Comparison of ENCODE assay signal across 37 cellular contexts in genomic region chr13:22871248-22871647, GRCh38.
"Had no signal": no experiment of that assay in that cellular context is flagged by ENCODE, and none has a peak within 500 bp of the region (broad histone marks: within the 10 kb centered on the region; RNA-seq: fewer than 3 reads in every experiment).

No MANE protein-coding gene starts in this region.

- H3K36me3 ChIP-seq: adrenal gland, ascending aorta, brain microvascular endothelial cell, breast epithelium, cardiac muscle cell had no signal

- H3K27me3 ChIP-seq: adrenal gland, ascending aorta, body of pancreas, brain microvascular endothelial cell, breast epithelium, cardiac muscle cell had no signal

- H3K4me1 Mint-ChIP-seq: activated naive CD4-positive, alpha-beta T cell treated with anti-CD3 and anti-CD28 coated beads, Interleukin-2, amount 10 ng/mL, durations not matched to agents 7 days and 5 days; activated naive CD4-positive, alpha-beta T cell treated with anti-CD3 and anti-CD28 coated beads, Interleukin-2, amount 50 U/mL, for 24 hours; activated naive CD8-positive, alpha-beta T cell treated with anti-CD3 and anti-CD28 coated beads for 36 hours; activated naive CD8-positive, alpha-beta T cell treated with anti-CD3 and anti-CD28 coated beads, Interleukin-2, amount 10 ng/mL, durations not matched to agents 7 days and 5 days; activated T-helper 17 cell treated with anti-CD3 and anti-CD28 coated beads, Interleukin-2, amount 50 U/mL, for 72 hours; brain; central memory CD8-positive, alpha-beta T cell had no signal

- H3K4me3 Mint-ChIP-seq: activated naive CD4-positive, alpha-beta T cell treated with anti-CD3 and anti-CD28 coated beads for 36 hours; activated naive CD4-positive, alpha-beta T cell treated with anti-CD3 and anti-CD28 coated beads, Interleukin-2, amount 10 ng/mL, durations not matched to agents 7 days and 5 days; activated naive CD4-positive, alpha-beta T cell treated with anti-CD3 and anti-CD28 coated beads, Interleukin-2, amount 50 U/mL, for 24 hours; activated naive CD8-positive, alpha-beta T cell; activated naive CD8-positive, alpha-beta T cell treated with anti-CD3 and anti-CD28 coated beads for 36 hours; activated naive CD8-positive, alpha-beta T cell treated with anti-CD3 and anti-CD28 coated beads, Interleukin-2, amount 10 ng/mL, durations not matched to agents 7 days and 5 days; activated naive CD8-positive, alpha-beta T cell treated with anti-CD3 and anti-CD28 coated beads, Interleukin-2, amount 50 U/mL, for 24 hours; activated T-cell treated with anti-CD3 and anti-CD28 coated beads, Interleukin-2, amount 50 U/mL, for 24 hours; activated T-cell treated with anti-CD3 and anti-CD28 coated beads, Interleukin-2, amount 50 U/mL, for 4 hours; activated T-cell treated with anti-CD3 and anti-CD28 coated beads, Interleukin-2, amount 50 U/mL, for 72 hours; activated T-helper 1 cell treated with anti-CD3 and anti-CD28 coated beads, Interleukin-12 subunit alpha, Interleukin-12 subunit beta, Interleukin-2, Interleukin-4 antibody, amounts not matched to agents 30 ng/mL and 10 ng/mL and 1 ng/mL, durations not matched to agents 14 hours and 24 hours and 36 hours; activated T-helper 17 cell treated with anti-CD3 and anti-CD28 coated beads, Interleukin-2, amount 50 U/mL, for 72 hours; brain; central memory CD8-positive, alpha-beta T cell had no signal

- H3K4me3 ChIP-seq: adrenal gland, ascending aorta, body of pancreas, breast epithelium, cardiac muscle cell had no signal

- H3K9me3 ChIP-seq: adrenal gland, ascending aorta, body of pancreas had no signal

- DNase-seq: activated effector memory CD4-positive, alpha-beta T cell treated with anti-CD3 and anti-CD28 coated beads, Interleukin-2, amount 50 U/mL, for 16 hours; activated effector memory CD4-positive, alpha-beta T cell treated with Interleukin-2 at 50 U/mL for 16 hours; activated gamma-delta T cell; activated gamma-delta T cell treated with Interleukin-2 at 50 U/mL for 16 hours; activated naive CD4-positive, alpha-beta T cell; activated naive CD4-positive, alpha-beta T cell treated with anti-CD3 and anti-CD28 coated beads for 36 hours; activated naive CD4-positive, alpha-beta T cell treated with anti-CD3 and anti-CD28 coated beads, Interleukin-2, amount 10 ng/mL, durations not matched to agents 7 days and 5 days; activated naive CD4-positive, alpha-beta T cell treated with anti-CD3 and anti-CD28 coated beads, Interleukin-2, amount 50 U/mL, for 16 hours; activated naive CD4-positive, alpha-beta T cell treated with Interleukin-2 at 50 U/mL for 16 hours; activated naive CD8-positive, alpha-beta T cell treated with anti-CD3 and anti-CD28 coated beads for 36 hours; activated naive CD8-positive, alpha-beta T cell treated with anti-CD3 and anti-CD28 coated beads, Interleukin-2, amount 10 ng/mL, durations not matched to agents 7 days and 5 days; activated naive CD8-positive, alpha-beta T cell treated with anti-CD3 and anti-CD28 coated beads, Interleukin-2, amount 50 U/mL, for 24 hours; activated T-cell treated with anti-CD3 and anti-CD28 coated beads, Interleukin-2, amount 50 U/mL, for 1 hour; activated T-cell treated with anti-CD3 and anti-CD28 coated beads, Interleukin-2, amount 50 U/mL, for 24 hours; activated T-cell treated with anti-CD3 and anti-CD28 coated beads, Interleukin-2, amount 50 U/mL, for 4 hours; activated T-cell treated with anti-CD3 and anti-CD28 coated beads, Interleukin-2, amount 50 U/mL, for 48 hours; activated T-cell treated with anti-CD3 and anti-CD28 coated beads, Interleukin-2, amount 50 U/mL, for 72 hours; adrenal gland; amniotic stem cell; amygdala; anterior cingulate cortex; body of pancreas; brain microvascular endothelial cell; caudate nucleus; central memory CD4-positive, alpha-beta T cell; cerebellar nuclear complex had no signal

- H3K27ac ChIP-seq: adrenal gland, ascending aorta, body of pancreas, brain microvascular endothelial cell, breast epithelium, cardiac muscle cell had no signal

- H3K4me1 ChIP-seq: adrenal gland, ascending aorta, body of pancreas, breast epithelium had no signal

- H3K36me3 Mint-ChIP-seq: activated naive CD4-positive, alpha-beta T cell treated with anti-CD3 and anti-CD28 coated beads, Interleukin-2, amount 10 ng/mL, durations not matched to agents 7 days and 5 days; activated naive CD4-positive, alpha-beta T cell treated with anti-CD3 and anti-CD28 coated beads, Interleukin-2, amount 50 U/mL, for 24 hours; activated naive CD8-positive, alpha-beta T cell treated with anti-CD3 and anti-CD28 coated beads for 36 hours; activated naive CD8-positive, alpha-beta T cell treated with anti-CD3 and anti-CD28 coated beads, Interleukin-2, amount 10 ng/mL, durations not matched to agents 7 days and 5 days had no signal

- H3K27me3 Mint-ChIP-seq: activated naive CD4-positive, alpha-beta T cell treated with anti-CD3 and anti-CD28 coated beads, Interleukin-2, amount 10 ng/mL, durations not matched to agents 7 days and 5 days; activated naive CD4-positive, alpha-beta T cell treated with anti-CD3 and anti-CD28 coated beads, Interleukin-2, amount 50 U/mL, for 24 hours; activated naive CD8-positive, alpha-beta T cell treated with anti-CD3 and anti-CD28 coated beads, Interleukin-2, amount 10 ng/mL, durations not matched to agents 7 days and 5 days; brain; central memory CD8-positive, alpha-beta T cell had no signal

- H3K27ac Mint-ChIP-seq: activated naive CD4-positive, alpha-beta T cell treated with anti-CD3 and anti-CD28 coated beads for 36 hours; activated naive CD4-positive, alpha-beta T cell treated with anti-CD3 and anti-CD28 coated beads, Interleukin-2, amount 10 ng/mL, durations not matched to agents 7 days and 5 days; activated naive CD4-positive, alpha-beta T cell treated with anti-CD3 and anti-CD28 coated beads, Interleukin-2, amount 50 U/mL, for 24 hours; activated naive CD4-positive, alpha-beta T cell treated with anti-CD3 and anti-CD28 coated beads, Interleukin-2, amount 50 U/mL, for 72 hours; activated naive CD8-positive, alpha-beta T cell; activated naive CD8-positive, alpha-beta T cell treated with anti-CD3 and anti-CD28 coated beads for 36 hours; activated naive CD8-positive, alpha-beta T cell treated with anti-CD3 and anti-CD28 coated beads, Interleukin-2, amount 10 ng/mL, durations not matched to agents 7 days and 5 days; activated naive CD8-positive, alpha-beta T cell treated with anti-CD3 and anti-CD28 coated beads, Interleukin-2, amount 50 U/mL, for 24 hours; activated T-cell treated with anti-CD3 and anti-CD28 coated beads, Interleukin-2, amount 50 U/mL, for 24 hours; activated T-cell treated with anti-CD3 and anti-CD28 coated beads, Interleukin-2, amount 50 U/mL, for 72 hours; activated T-helper 1 cell treated with anti-CD3 and anti-CD28 coated beads, Interleukin-12 subunit alpha, Interleukin-12 subunit beta, Interleukin-2, Interleukin-4 antibody, amounts not matched to agents 30 ng/mL and 10 ng/mL and 1 ng/mL, durations not matched to agents 14 hours and 24 hours and 36 hours; activated T-helper 17 cell treated with anti-CD3 and anti-CD28 coated beads, Interleukin-2, amount 50 U/mL, for 72 hours; activated T-helper 2 cell treated with anti-CD3 and anti-CD28 coated beads, Interferon-gamma antibody, Interleukin-2, Interleukin-4, amounts not matched to agents 10 μg/mL and 5 μg/mL and 100 μg/mL, durations not matched to agents 14 hours and 24 hours and 36 hours; brain had no signal
